25 cellular contexts compared by ENCODE assay signal in the genomic region with DNA sequence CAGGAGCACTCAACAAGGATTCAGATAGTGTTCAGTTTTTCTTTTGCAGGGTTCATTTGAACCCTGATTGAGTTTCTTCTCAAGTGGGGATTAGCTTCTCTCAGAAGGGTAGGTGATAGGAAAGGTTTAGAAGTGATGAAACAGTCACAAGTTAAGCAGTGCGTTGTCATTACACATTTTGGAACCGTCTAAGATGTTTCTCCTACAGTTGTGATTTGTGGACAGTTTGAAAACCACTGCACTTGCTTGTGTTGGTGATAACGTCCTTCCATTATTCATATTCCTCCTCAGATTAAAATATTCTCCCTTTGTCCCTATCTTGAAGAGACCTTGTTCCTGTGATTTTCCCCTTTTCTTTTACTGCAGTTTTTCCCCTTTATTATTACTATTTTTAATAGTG. TPM values are rescaled to one million over a fixed set of nuclear protein-coding genes. Genes with fewer than 3 reads are reported as not detected.
A peak's percentile ranks its signal among the peaks of the same experiment; 100 is the strongest.
DNase-seq lines count a peak whose midpoint lies in the region; ATAC-seq, FAIRE-seq and TF ChIP-seq lines count a peak whose summit lies in the region.
"Had no signal": no experiment of that assay in that cellular context is flagged by ENCODE, and none has a peak within 500 bp of the region (broad histone marks: within the 10 kb centered on the region; RNA-seq: fewer than 3 reads in every experiment).

No MANE protein-coding gene starts in this region.

- H3K4me1 Mint-ChIP-seq in astrocyte (ENCODE audit: low read depth, unreplicated experiment) = peaks cover 21% of the 10 kb centered on the region
- H3K4me1 Mint-ChIP-seq in neural crest cell = peaks cover 37% of the 10 kb centered on the region

- in situ Hi-C loops in IMR-90 (cut with MboI; ENCODE audit: low sequenced_read_pairs) = loop anchor here (5.0 kb wide), 1 partner anchor 342 kb away; no protein-coding TSS in a partner anchor

- no TSS peak for BruUV-seq in IMR-90 (replicated peaks; lab: Mats Ljungman, UMichigan)

- H3K27ac ChIP-seq in SK-N-SH (ENCODE audit: low read depth in 2 of 2, low read length in 1 of 2) (peak overlapping the region in 1 of 2 experiments; percentile 97; a peak in 1 of 4 replicates), IMR-90 (ENCODE audit: insufficient read depth, low read length) (no peak overlapping the region), astrocyte (ENCODE audit: low read depth, low read length) (no peak overlapping the region)
- H3K27ac ChIP-seq: 22Rv1, RWPE1 had no signal

- no peaks in the 10 kb centered on the region for H3K9me3 ChIP-seq in SK-N-SH
- H3K9me3 ChIP-seq in IMR-90 (ENCODE audit: control insufficient read depth, insufficient read depth, low read length) = no peaks in the 10 kb centered on the region
- H3K9me3 ChIP-seq in astrocyte (ENCODE audit: insufficient read depth, low read depth, low read length) = no peaks in the 10 kb centered on the region
- H3K9me3 ChIP-seq: HAP-1 had no signal

- intact Hi-C loops in IMR-90 (cut with micrococcal nuclease) = loop anchor here (10.0 kb wide), 1 partner anchor 1210 kb away; no protein-coding TSS in a partner anchor

- no peak overlapping the region for H2AFZ ChIP-seq in SK-N-SH (ENCODE audit: low read depth)
- H2AFZ ChIP-seq in IMR-90 (replicated peaks; ENCODE audit: low read length, poor library complexity) = no peak overlapping the region
- H2AFZ ChIP-seq in astrocyte (ENCODE audit: low read depth, low read length) = no peak overlapping the region

- peaks cover 1% of the 10 kb centered on the region for H3K36me3 Mint-ChIP-seq in astrocyte (ENCODE audit: low read depth, unreplicated experiment)
- peaks cover 9% of the 10 kb centered on the region for H3K36me3 Mint-ChIP-seq in neural crest cell (ENCODE audit: low read depth)

- H3K27me3 ChIP-seq in SK-N-SH (ENCODE audit: insufficient read depth) (no peaks in the 10 kb centered on the region), IMR-90 (ENCODE audit: control insufficient read depth, insufficient read depth, low read length) (no peaks in the 10 kb centered on the region), astrocyte (ENCODE audit: insufficient read depth, low read length) (no peaks in the 10 kb centered on the region)

- no peak overlapping the region for H2AK9ac ChIP-seq in IMR-90 (replicated peaks; ENCODE audit: low read depth, low read length, poor library complexity)

- CTCF ChIA-PET in SK-N-SH (lab: Yijun Ruan, JAX) (interaction anchor here (0.7 to 12.8 kb wide), 6 partner anchors 8 to 390 kb away, joined by 3 to 154 read pairs (median 6); no protein-coding TSS in a partner anchor), IMR-90 (lab: Yijun Ruan, JAX) (interaction anchor here (0.6 to 3.1 kb wide), 2 partner anchors 8 to 135 kb away, joined by 4 to 24 read pairs; no protein-coding TSS in a partner anchor)

- H3K9me2 ChIP-seq in SK-N-SH = no peaks in the 10 kb centered on the region

- no peak overlapping the region for H2BK15ac ChIP-seq in IMR-90 (ENCODE audit: low read depth, low read length)

- H3K79me1 ChIP-seq in IMR-90 (ENCODE audit: low read depth in 1 of 2, low read length in 2 of 2) = peaks cover 8 to 45% of the 10 kb centered on the region in 2 experiments; a peak in 3 of 4 replicates

- TF ChIP-seq CTCF in SK-N-SH (IDR thresholded peaks at IDR 0.05) (no peak), IMR-90 (conservative IDR thresholded peaks at IDR 0.05; ENCODE audit: low read depth, low read length) (no peak), astrocyte (IDR thresholded peaks at IDR 0.05; ENCODE audit: insufficient read depth, low read depth, low read length) (no peak), neural crest cell (conservative IDR thresholded peaks at IDR 0.05) (no peak)

- H3K4me3 Mint-ChIP-seq in astrocyte (ENCODE audit: unreplicated experiment) = no peak overlapping the region
- H3K4me3 Mint-ChIP-seq in neural crest cell = peak overlapping the region; percentile 75

- no peak overlapping the region; the same call in 1 of the 2 replicates for H3K14ac ChIP-seq in IMR-90 (replicated peaks; ENCODE audit: low read depth, low read length)

- H3K27ac Mint-ChIP-seq in astrocyte (ENCODE audit: unreplicated experiment) = no peak overlapping the region
- H3K27ac Mint-ChIP-seq in neural crest cell (ENCODE audit: unreplicated experiment) = no peak overlapping the region

- peaks cover 9% of the 10 kb centered on the region for H3K9me1 ChIP-seq in IMR-90 (ENCODE audit: insufficient read depth, low read length)

- peaks cover 77% of the 10 kb centered on the region for H3K79me2 ChIP-seq in SK-N-SH (ENCODE audit: insufficient read depth)
- peaks cover 70% of the 10 kb centered on the region for H3K79me2 ChIP-seq in astrocyte (ENCODE audit: insufficient read depth, low read length)

- H2BK5ac ChIP-seq in IMR-90 (ENCODE audit: low read depth, low read length, poor library complexity, severe bottlenecking) = peak overlapping the region; percentile 42

- no peak for TF ChIP-seq EP300 in SK-N-SH (IDR thresholded peaks at IDR 0.05; ENCODE audit: borderline replicate concordance in 1 of 2, low read depth in 1 of 2, low read length in 1 of 2)

- H3F3A ChIP-seq in SK-N-SH (replicated peaks; ENCODE audit: insufficient read depth) = peaks cover 51% of the 10 kb centered on the region

- H2BK120ac ChIP-seq in IMR-90 (ENCODE audit: low read depth, low read length) = no peak overlapping the region

- 81% methylated on average over 3 of the region's 3 CpGs for WGBS in SK-N-SH (ENCODE audit: low lambda C conversion rate)
- WGBS in IMR-90 (ENCODE audit: extremely low coverage in 2 of 2, insufficient read length in 1 of 2), 2 experiments = 70% methylated on average over 2 of the region's 3 CpGs; no CpG with 5 or more reads in 1 of the 2 experiments

- dilution Hi-C loops in IMR-90 (cut with HindIII; ENCODE audit: low sequenced_read_pairs, unreplicated experiment) = no loop called here

- POLR2A ChIA-PET in SK-N-SH (lab: Yijun Ruan, JAX) = no interaction called here
- POLR2A ChIA-PET in IMR-90 (lab: Charles Lee; ENCODE audit: unreplicated experiment) = no interaction called here

- no peak overlapping the region for H3K18ac ChIP-seq in IMR-90 (ENCODE audit: low read depth, low read length)

- H3K9ac ChIP-seq in SK-N-SH (peak overlapping the region; percentile 99; the same call in 1 of the 2 replicates), IMR-90 (ENCODE audit: low read depth, low read length) (no peak overlapping the region), astrocyte (ENCODE audit: low read length) (peak overlapping the region; percentile 29)

- DNase-seq in SK-N-SH = no peak
- DNase-seq in IMR-90 = no peak
- DNase-seq in astrocyte (ENCODE audit: low read depth) = no peak
- DNase-seq in neural crest cell (ENCODE audit: low read depth, low spot score) = no peak
- DNase-seq in stimulated activated CD4-positive, alpha-beta T cell treated with anti-CD3 and anti-CD28 coated beads, Interleukin-4, amount 100 ng/mL, for 4 hours = no peak
- DNase-seq in NCI-H1694 treated with DMSO at 0.1 percent for 48 hours (lab: John Stamatoyannopoulos, UW) = no peak
- DNase-seq: activated CD4-positive, alpha-beta T cell treated with anti-CD3 and anti-CD28 coated beads for 1 hour; activated CD8-positive, alpha-beta memory T cell treated with anti-CD3 and anti-CD28 coated beads for 24 hours; activated effector memory CD4-positive, alpha-beta T cell treated with Interleukin-2 at 50 U/mL for 16 hours; AML-193; amniotic stem cell; central memory CD4-positive, alpha-beta T cell; COR-L47; foreskin melanocyte; kidney; NCI-H1105 treated with DMSO at 0.1 percent for 48 hours; NCI-H2107; stimulated activated CD4-positive, alpha-beta T cell treated with anti-CD3 and anti-CD28 coated beads, Interleukin-4, amount 100 ng/mL, for 1 hour; SW 1271 had no signal

- H3K4ac ChIP-seq in IMR-90 (ENCODE audit: low read depth, low read length) = no peak overlapping the region; the same call in 1 of the 2 replicates

- H2BK20ac ChIP-seq in IMR-90 (ENCODE audit: low read depth, low read length) = no peak overlapping the region

- H3K36me3 ChIP-seq in SK-N-SH (replicated peaks in 1 of 2; ENCODE audit: control insufficient read depth in 1 of 2, insufficient read depth in 2 of 2, low read length in 1 of 2) = peaks cover 0 to 41% of the 10 kb centered on the region in 2 experiments
- H3K36me3 ChIP-seq in IMR-90 (ENCODE audit: control insufficient read depth, insufficient read depth, low read length) = no peaks in the 10 kb centered on the region
- H3K36me3 ChIP-seq in astrocyte (ENCODE audit: insufficient read depth, low read length) = no peaks in the 10 kb centered on the region
- H3K36me3 ChIP-seq: HAP-1 had no signal

- H3K27me3 Mint-ChIP-seq in astrocyte (ENCODE audit: low read depth, unreplicated experiment) (no peaks in the 10 kb centered on the region), neural crest cell (ENCODE audit: low read depth) (no peaks in the 10 kb centered on the region)

- peak overlapping the region in 1 of 2 experiments; percentile 46; a peak in 1 of 4 replicates for H4K8ac ChIP-seq in IMR-90 (ENCODE audit: low read depth in 2 of 2, low read length in 2 of 2)

- H3K4me2 ChIP-seq in SK-N-SH (peak overlapping the region; percentile 88; the same call in 1 of the 2 replicates), IMR-90 (ENCODE audit: low read depth, low read length) (no peak overlapping the region), astrocyte (ENCODE audit: low read length) (peak overlapping the region; percentile 83)

- H3K23ac ChIP-seq in IMR-90 (ENCODE audit: low read depth, low read length) = no peak overlapping the region; the same call in 1 of the 2 replicates

- H3K9me3 Mint-ChIP-seq in astrocyte (ENCODE audit: unreplicated experiment) (no peaks in the 10 kb centered on the region), neural crest cell (peaks cover 3% of the 10 kb centered on the region)

- H3K4me1 ChIP-seq in SK-N-SH (ENCODE audit: control insufficient read depth in 1 of 2, insufficient read depth in 2 of 2, low read depth in 1 of 2, low read length in 1 of 2) (peaks cover 13 to 21% of the 10 kb centered on the region in 2 experiments), IMR-90 (ENCODE audit: control insufficient read depth, insufficient read depth, low read length) (peaks cover 12% of the 10 kb centered on the region), astrocyte (ENCODE audit: insufficient read depth, low read length) (peaks cover 34% of the 10 kb centered on the region)

- no peak for FAIRE-seq in astrocyte (lab: Jason Lieb, UNC)
- FAIRE-seq: kidney had no signal

- H3K56ac ChIP-seq in IMR-90 (ENCODE audit: extremely low read depth, insufficient read depth, low read length) = no peak overlapping the region

- TF ChIP-seq POLR2A in IMR-90 (IDR thresholded peaks at IDR 0.05; ENCODE audit: low read depth, low read length) = no peak

- peak overlapping the region; percentile 56; the same call in 1 of the 2 replicates for H2AK5ac ChIP-seq in IMR-90 (ENCODE audit: low read depth, low read length)

- ATAC-seq in SK-N-SH treated with all-trans-retinoic acid at 6 μM for 48 hours (no peak), IMR-90 (ENCODE audit: low read depth) (no peak), GM21737 (IDR thresholded peaks at IDR 0.05; ENCODE audit: unreplicated experiment) (no peak)

- no peak overlapping the region for H4K5ac ChIP-seq in IMR-90 (ENCODE audit: low read depth, low read length)

- no peak overlapping the region; the same call in 1 of the 2 replicates for H4K91ac ChIP-seq in IMR-90 (ENCODE audit: insufficient read depth, low read depth, low read length)

- H3K4me3 ChIP-seq in SK-N-SH (ENCODE audit: low read depth in 2 of 2, low read length in 1 of 2) (peak overlapping the region in 1 of 2 experiments; percentile 96; a peak in 1 of 4 replicates), IMR-90 (ENCODE audit: insufficient read depth, low read depth, low read length) (no peak overlapping the region), astrocyte (ENCODE audit: insufficient read depth, low read depth, low read length) (no peak overlapping the region)
- H3K4me3 ChIP-seq: HAP-1, skin epidermis had no signal

- H4K20me1 ChIP-seq in SK-N-SH (ENCODE audit: insufficient read depth) (peaks cover 25% of the 10 kb centered on the region; the same call in 1 of the 2 replicates), IMR-90 (ENCODE audit: insufficient read depth, low read length) (peaks cover 17% of the 10 kb centered on the region; the same call in 1 of the 2 replicates), astrocyte (ENCODE audit: insufficient read depth, low read length) (peaks cover 15% of the 10 kb centered on the region)

- no peak for TF ChIP-seq RAD21 in SK-N-SH (IDR thresholded peaks at IDR 0.05; ENCODE audit: low read length)
- no peak for TF ChIP-seq RAD21 in IMR-90 (IDR thresholded peaks at IDR 0.05; ENCODE audit: low read length)

RNA-seq across cellular contexts. Expression of a gene that starts 2.8 kb away (rescaled TPM):
- 26.0 and 30.0 TPM in 2 replicates for polyA plus RNA-seq in SK-N-SH (2012; rRNA removed)
- 36.1 and 52.6 TPM in 2 replicates for polyA plus RNA-seq in SK-N-SH (2012; cell fraction: cytosol; rRNA removed)
- 16.6 and 24.6 TPM in 2 replicates for polyA plus RNA-seq in SK-N-SH (2012; cell fraction: nucleus; rRNA removed)
- 6.1 and 11.9 TPM in 2 replicates for total RNA-seq in IMR-90 (2012; rRNA removed)
- polyA plus RNA-seq in IMR-90 (2012; rRNA removed) = 22.5 and 28.3 TPM in 2 replicates
- 5.2 and 13.9 TPM in 2 replicates for polyA plus RNA-seq in IMR-90 (2012; cell fraction: cytosol; rRNA removed)
- polyA plus RNA-seq in IMR-90 (2012; cell fraction: nucleus; rRNA removed; ENCODE audit: low replicate concordance) = 1.3 and 9.0 TPM in 2 replicates
- 28.1 and 29.7 TPM in 2 replicates for total RNA-seq in astrocyte
- 58.9 and 62.2 TPM in 2 replicates for total RNA-seq in neural crest cell
